ENCODE assay signal across 15 cellular contexts in genomic region chr2:27781496-27781895, GRCh38. TPM values are rescaled to one million over a fixed set of nuclear protein-coding genes. Genes with fewer than 3 reads are reported as not detected.
DNase-seq lines count a peak whose midpoint lies in the region; ATAC-seq and TF ChIP-seq lines count a peak whose summit lies in the region.
"Had no signal": no experiment of that assay in that cellular context is flagged by ENCODE, and none has a peak within 500 bp of the region (broad histone marks: within the 10 kb centered on the region; RNA-seq: fewer than 3 reads in every experiment).

No MANE protein-coding gene starts in this region.

- ATAC-seq in heart right ventricle (no peak), left cardiac atrium (no peak), gastroesophageal sphincter (no peak)

- H3K4me2 ChIP-seq in GM23248 (ENCODE audit: unreplicated experiment), result no peak overlapping the region

- no peak overlapping the region for H2AFZ ChIP-seq in GM23248

- peaks cover 0 to 36% (median 0%) of the 10 kb centered on the region in 9 donors for H3K36me3 ChIP-seq in heart right ventricle
- H3K36me3 ChIP-seq in gastroesophageal sphincter, result no peaks in the 10 kb centered on the region
- H3K36me3 ChIP-seq in skeletal muscle tissue (ENCODE audit: control insufficient read depth in 3 of 3, insufficient read depth in 3 of 3, low read length in 3 of 3), result peaks cover 0 to 18% (median 3%) of the 10 kb centered on the region in 3 donors
- H3K36me3 ChIP-seq in GM23248 (ENCODE audit: low read depth), result peaks cover 18% of the 10 kb centered on the region; the same call in 1 of the 2 replicates

- no peaks in the 10 kb centered on the region for H3K9me3 ChIP-seq in heart right ventricle
- no peaks in the 10 kb centered on the region for H3K9me3 ChIP-seq in gastroesophageal sphincter
- no peaks in the 10 kb centered on the region for H3K9me3 ChIP-seq in skeletal muscle tissue (ENCODE audit: control insufficient read depth in 3 of 3, low read length in 3 of 3)
- no peaks in the 10 kb centered on the region for H3K9me3 ChIP-seq in GM23248 (ENCODE audit: low read depth)

- H3K4me1 ChIP-seq in heart right ventricle, result peaks cover 0 to 67% (median 30%) of the 10 kb centered on the region in 9 donors
- H3K4me1 ChIP-seq in gastroesophageal sphincter, result peaks cover 4 to 46% (median 28%) of the 10 kb centered on the region in 3 donors
- H3K4me1 ChIP-seq in skeletal muscle tissue (ENCODE audit: control insufficient read depth in 3 of 3, insufficient read depth in 3 of 3, low read length in 3 of 3), result peaks cover 19 to 26% (median 23%) of the 10 kb centered on the region in 3 donors
- H3K4me1 ChIP-seq in GM23248 (ENCODE audit: insufficient read depth), result peaks cover 20% of the 10 kb centered on the region

- peaks cover 67% of the 10 kb centered on the region for H3K79me2 ChIP-seq in GM23248 (ENCODE audit: insufficient read depth)

- H3K9me2 ChIP-seq in GM23248 (ENCODE audit: insufficient read depth), result no peaks in the 10 kb centered on the region

- peaks cover 6% of the 10 kb centered on the region for H3F3A ChIP-seq in GM23248 (ENCODE audit: insufficient read depth)

- no peak for TF ChIP-seq POLR2A in gastroesophageal sphincter (IDR thresholded peaks at IDR 0.05)

- no peak for TF ChIP-seq CTCF in heart right ventricle (IDR thresholded peaks at IDR 0.05)
- TF ChIP-seq CTCF in VCaP (conservative IDR thresholded peaks at IDR 0.05), result no peak
- TF ChIP-seq CTCF in gastroesophageal sphincter (IDR thresholded peaks at IDR 0.05), result no peak

- H3K27ac ChIP-seq in heart right ventricle (peak overlapping the region in 6 of 10 donors; percentile 25 to 92 (median 68)), VCaP (peak overlapping the region; percentile 1; the same call in 1 of the 2 replicates), gastroesophageal sphincter (peak overlapping the region; percentile 39 to 95 (median 67)), skeletal muscle tissue (ENCODE audit: low read depth, low read length) (peak overlapping the region; percentile 7), GM23248 (no peak overlapping the region)

- H3K9ac ChIP-seq in skeletal muscle tissue (ENCODE audit: low read depth in 1 of 3, low read length in 3 of 3), result peak overlapping the region; percentile 11 to 60 (median 43)
- H3K9ac ChIP-seq in GM23248, result no peak overlapping the region

- H4K20me1 ChIP-seq in GM23248 (ENCODE audit: insufficient read depth), result no peaks in the 10 kb centered on the region

- H3K4me3 ChIP-seq in heart right ventricle, result no peak overlapping the region
- no peak overlapping the region for H3K4me3 ChIP-seq in gastroesophageal sphincter
- peak overlapping the region in 2 of 3 donors; percentile 22 to 23 for H3K4me3 ChIP-seq in skeletal muscle tissue (ENCODE audit: low read length in 3 of 3)
- H3K4me3 ChIP-seq in GM23248, result no peak overlapping the region

- no peak for TF ChIP-seq EP300 in gastroesophageal sphincter (IDR thresholded peaks at IDR 0.05)

- 95 to 98% methylated on average over 2 of the region's 2 CpGs for WGBS in heart right ventricle, 2 donors
- 85 to 94% methylated on average over 2 of the region's 2 CpGs for WGBS in gastroesophageal sphincter (ENCODE audit: low coverage in 1 of 2), 2 donors
- WGBS in GM23248 (ENCODE audit: low coverage in 1 of 2, low lambda C conversion rate in 2 of 2, missing lambda C conversion rate in 2 of 2), 2 experiments, result 100% methylated on average over 2 of the region's 2 CpGs

- in situ Hi-C loops in GM23248 (cut with MboI), result no loop called here

- intact Hi-C loops in heart right ventricle (cut with DNase I) (loop anchor here in 1 of 10 donors (2.0 kb wide), 1 partner anchor 13 kb away; no protein-coding TSS in a partner anchor), left cardiac atrium (cut with DNase I) (no loop called here)

- H3K27me3 ChIP-seq in heart right ventricle, result no peaks in the 10 kb centered on the region
- no peaks in the 10 kb centered on the region for H3K27me3 ChIP-seq in gastroesophageal sphincter
- no peaks in the 10 kb centered on the region for H3K27me3 ChIP-seq in skeletal muscle tissue (ENCODE audit: control insufficient read depth in 3 of 3, insufficient read depth in 3 of 3, low read length in 3 of 3)
- H3K27me3 ChIP-seq in GM23248 (replicated peaks; ENCODE audit: insufficient read depth), result no peaks in the 10 kb centered on the region

- DNase-seq in heart right ventricle, result no peak
- no peak for DNase-seq in left cardiac atrium
- no peak for DNase-seq in activated CD4-positive, CD25-positive, alpha-beta regulatory T cell (lab: John Stamatoyannopoulos, UW)
- no peak for DNase-seq in GM23248
- DNase-seq: H9, Kasumi-1, MM.1S, NCI-H1092, NCI-H146, NCI-H2081, NCI-H510A, NCI-H774 had no signal

RNA-seq across cellular contexts. Expression of gene MRPL33, which starts 10.0 kb away (rescaled TPM):
- total RNA-seq in heart right ventricle (100 to 1,000 TPM; 170 to 416 (median 253) TPM), left cardiac atrium (100 to 1,000 TPM; 198 to 226 TPM), gastroesophageal sphincter (100 to 1,000 TPM; 216 to 448 (median 360) TPM), skeletal muscle tissue (121 TPM)
- polyA plus RNA-seq in heart right ventricle (100 to 1,000 TPM; 123 to 661 TPM), GM23248 (2016; fragmentation: Nextera tagmentation; extraction: Ambion mirVana) (338 and 340 TPM in 2 replicates)
- 24.2 and 70.8 TPM in 2 replicates for total RNA-seq in GM23248 (2014; rRNA removed; shearing (Covaris generic))

Comparison
In these comparisons a context has a peak if more than half of its experiments do, and no peak if none do; other contexts are left out.
1. H3K4me3 ChIP-seq: peak in skeletal muscle tissue (2 of 3); none in heart right ventricle (0 of 10), gastroesophageal sphincter (0 of 2) and GM23248 (single experiment).